In the genomic region with DNA sequence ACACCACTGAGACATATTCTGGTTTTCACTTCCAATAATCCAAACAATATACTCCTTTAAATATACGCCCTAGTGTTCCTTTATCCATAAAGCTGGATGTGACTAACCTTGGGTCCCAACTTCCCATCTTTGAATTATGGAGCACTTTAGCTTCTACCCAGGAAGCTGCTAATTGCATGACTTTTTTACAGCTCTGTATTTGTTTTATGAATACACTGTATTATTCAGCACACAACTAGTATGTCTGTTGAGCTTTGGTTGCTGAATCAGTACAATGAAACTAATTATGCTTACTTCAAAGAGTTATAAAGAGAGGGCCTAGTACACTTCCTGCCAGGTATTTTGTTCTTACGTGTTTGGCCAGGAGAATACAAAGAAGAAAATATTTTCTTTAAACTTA, we compare ENCODE assay signal across 13 cellular contexts.
DNase-seq lines count a peak whose midpoint lies in the region; ATAC-seq and FAIRE-seq lines count a peak whose summit lies in the region.
"Had no signal": no experiment of that assay in that cellular context is flagged by ENCODE, and none has a peak within 500 bp of the region (broad histone marks: within the 10 kb centered on the region; RNA-seq: fewer than 3 reads in every experiment).

No MANE protein-coding gene starts in this region.

- peak overlapping the region; percentile 32 to 60 for H3K27ac ChIP-seq in small intestine (ENCODE audit: low read depth in 1 of 2, low read length in 1 of 2)
- H3K27ac ChIP-seq: cardiac muscle cell had no signal

- H3K9me3 ChIP-seq in small intestine (ENCODE audit: control insufficient read depth, low read depth), result no peaks in the 10 kb centered on the region
- H3K9me3 ChIP-seq: gastroesophageal sphincter had no signal

- H3K4me1 ChIP-seq in small intestine (ENCODE audit: control insufficient read depth in 2 of 2, insufficient read depth in 1 of 2, low read depth in 1 of 2, low read length in 1 of 2), result no peaks in the 10 kb centered on the region
- H3K4me1 ChIP-seq: gastroesophageal sphincter had no signal

- H3K4me3 ChIP-seq in small intestine (ENCODE audit: low read depth in 1 of 2, low read length in 2 of 2), result no peak overlapping the region
- H3K4me3 ChIP-seq: cardiac muscle cell, gastroesophageal sphincter, GM23338 had no signal

- H3K27me3 ChIP-seq in small intestine (ENCODE audit: control insufficient read depth in 2 of 2, insufficient read depth in 2 of 2, low read length in 2 of 2), result no peaks in the 10 kb centered on the region
- H3K27me3 ChIP-seq: cardiac muscle cell, gastroesophageal sphincter had no signal

- 66 to 81% (median 67%) methylated on average over 2 of the region's 2 CpGs for WGBS in small intestine, 3 donors

- ATAC-seq in esophagus mucosa (peak; percentile 72), GM18520 (IDR thresholded peaks at IDR 0.05; ENCODE audit: unreplicated experiment) (no peak), HG03159 (IDR thresholded peaks at IDR 0.05; ENCODE audit: unreplicated experiment) (no peak)
- ATAC-seq: GM23338 had no signal

- DNase-seq in NCI-H1436 treated with DMSO at 0.1 percent for 48 hours (lab: John Stamatoyannopoulos, UW), result peak; percentile 61
- DNase-seq in NCI-H1436 (lab: John Stamatoyannopoulos, UW), result no peak
- DNase-seq in RPMI7951 (ENCODE audit: low read depth), result peak; percentile 9
- DNase-seq in small intestine, result peak; percentile 18
- no peak for DNase-seq in amygdala (lab: John Stamatoyannopoulos, UW)
- DNase-seq: NCI-H524 treated with DMSO at 0.1 percent for 48 hours; stimulated activated naive CD4-positive, alpha-beta T cell treated with Interleukin-2 at 50 U/mL for 16 hours had no signal

- no peak for FAIRE-seq in small intestine (lab: Jason Lieb, UNC)

- no peaks in the 10 kb centered on the region for H3K36me3 ChIP-seq in small intestine (ENCODE audit: control insufficient read depth in 2 of 2, insufficient read depth in 2 of 2, low read length in 2 of 2)
- H3K36me3 ChIP-seq: cardiac muscle cell, gastroesophageal sphincter had no signal

Comparison
In these comparisons a context has a peak if more than half of its experiments do, and no peak if none do; other contexts are left out.
1. DNase-seq: peak in NCI-H1436 treated with DMSO at 0.1 percent for 48 hours (single experiment), RPMI7951 (single experiment) and small intestine (single experiment); none in NCI-H1436 (single experiment) and amygdala (0 of 56).